In genomic region chr2:134119672-134120159, GRCh38 we compare ENCODE assay signal across 8 cellular contexts.
A peak's percentile ranks its signal among the peaks of the same experiment; 100 is the strongest.
DNase-seq lines count a peak whose midpoint lies in the region; ATAC-seq and TF ChIP-seq lines count a peak whose summit lies in the region.

No MANE protein-coding gene starts in this region.

- H3K9me3 ChIP-seq in HUES6 (ENCODE audit: control insufficient read depth, insufficient read depth, low read depth, low read length) (no peaks in the 10 kb centered on the region), mucosa of rectum (ENCODE audit: control insufficient read depth in 2 of 2, low read length in 2 of 2) (no peaks in the 10 kb centered on the region)

- H3K4me1 ChIP-seq in HUES6 (ENCODE audit: control insufficient read depth, insufficient read depth, low read length) (peaks cover 37% of the 10 kb centered on the region), mucosa of rectum (ENCODE audit: control insufficient read depth in 2 of 2, insufficient read depth in 2 of 2, low read length in 2 of 2) (peaks cover 44 to 45% of the 10 kb centered on the region in 2 donors)

- H3K9ac ChIP-seq in HUES6 (ENCODE audit: low read length) (peak overlapping the region; percentile 77), mucosa of rectum (ENCODE audit: low read depth in 1 of 2, low read length in 2 of 2) (peak overlapping the region; percentile 68 to 89)

- DNase-seq in DMS 273 treated with DMSO at 0.1 percent for 48 hours (lab: John Stamatoyannopoulos, UW) (peak; percentile 87), OCI-M1 (lab: John Stamatoyannopoulos, UW) (peak; percentile 91), activated T-cell treated with anti-CD3 and anti-CD28 coated beads for 48 hours (ENCODE audit: low read depth) (peak; percentile 76), epithelial cell of proximal tubule (ENCODE audit: low read depth) (peak; percentile 56)
- peak; percentile 86 for DNase-seq in stimulated activated CD8-positive, alpha-beta memory T cell treated with anti-CD3 and anti-CD28 coated beads, Interleukin-4, amount 100 ng/mL, for 48 hours

- no peak overlapping the region for H3K27ac ChIP-seq in HUES6 (ENCODE audit: low read depth, low read length)
- peak overlapping the region; percentile 86 to 92 for H3K27ac ChIP-seq in mucosa of rectum (ENCODE audit: low read depth in 2 of 2, low read length in 2 of 2)

- H3K27me3 ChIP-seq in HUES6 (ENCODE audit: control insufficient read depth, insufficient read depth, low read length) (0 out of 2 replicates have a peak, but pooled peaks cover 3% of the 10 kb centered on the region), mucosa of rectum (ENCODE audit: control insufficient read depth in 2 of 2, insufficient read depth in 2 of 2, low read length in 2 of 2) (no peaks in the 10 kb centered on the region)

- ATAC-seq in GM21447 (IDR thresholded peaks at IDR 0.05; ENCODE audit: unreplicated experiment) = peak; percentile 60

- no peak for TF ChIP-seq CTCF in epithelial cell of proximal tubule (conservative IDR thresholded peaks at IDR 0.05; ENCODE audit: low read depth, low read length)

- H3K4me3 ChIP-seq in HUES6 (ENCODE audit: low read depth, low read length) = peak overlapping the region; percentile 87
- H3K4me3 ChIP-seq in epithelial cell of proximal tubule (ENCODE audit: low read depth, low read length) = peak overlapping the region; percentile 70
- H3K4me3 ChIP-seq in mucosa of rectum (ENCODE audit: low read length in 2 of 2) = peak overlapping the region; percentile 86 to 88

- H3K36me3 ChIP-seq in HUES6 (ENCODE audit: control insufficient read depth, insufficient read depth, low read length) (no peaks in the 10 kb centered on the region), mucosa of rectum (ENCODE audit: control insufficient read depth in 2 of 2, insufficient read depth in 2 of 2, low read length in 2 of 2) (no peaks in the 10 kb centered on the region)
